1 cellular context compared by ENCODE assay signal in genomic region chr1:39413902-39414528, GRCh38.
TF ChIP-seq lines count a peak whose summit lies in the region.

No MANE protein-coding gene starts in this region.

TF ChIP-seq in IMR-90, 13 proteins besides CTCF, POLR2A, EP300 and RAD21 (continued from another document):
- no peak for TF ChIP-seq USF2 (IDR thresholded peaks at IDR 0.05; ENCODE audit: low read depth, low read length)
